In genomic region chr17:28722413-28723158, GRCh38 we compare ENCODE assay signal across 10 cellular contexts. TPM values are rescaled to one million over a fixed set of nuclear protein-coding genes. Genes with fewer than 3 reads are reported as not detected.
DNase-seq lines count a peak whose midpoint lies in the region; ATAC-seq, FAIRE-seq and TF ChIP-seq lines count a peak whose summit lies in the region.
"Had no signal": no experiment of that assay in that cellular context is flagged by ENCODE, and none has a peak within 500 bp of the region (broad histone marks: within the 10 kb centered on the region; RNA-seq: fewer than 3 reads in every experiment).

No MANE protein-coding gene starts in this region.

- H3K18ac ChIP-seq in IMR-90 (ENCODE audit: low read depth, low read length) = no peak overlapping the region

- no peak overlapping the region for H2BK120ac ChIP-seq in IMR-90 (ENCODE audit: low read depth, low read length)

- no peak overlapping the region for H3K4me2 ChIP-seq in IMR-90 (ENCODE audit: low read depth, low read length)
- H3K4me2 ChIP-seq in astrocyte (ENCODE audit: low read length) = peak overlapping the region; percentile 93

- H2BK15ac ChIP-seq in IMR-90 (ENCODE audit: low read depth, low read length) = no peak overlapping the region

- no peak overlapping the region for H3K14ac ChIP-seq in IMR-90 (replicated peaks; ENCODE audit: low read depth, low read length)

- 83% methylated on average over 3 of the region's 7 CpGs; no CpG with 5 or more reads in 1 of the 2 experiments for WGBS in IMR-90 (ENCODE audit: extremely low coverage in 2 of 2, insufficient read length in 1 of 2), 2 experiments

- dilution Hi-C loops in IMR-90 (cut with HindIII; ENCODE audit: low sequenced_read_pairs, unreplicated experiment) = no loop called here

- H3K36me3 Mint-ChIP-seq in Calu3 (ENCODE audit: insufficient read depth, unreplicated experiment) (peaks cover 91% of the 10 kb centered on the region), astrocyte (ENCODE audit: low read depth, unreplicated experiment) (peaks cover 10% of the 10 kb centered on the region), nephron (ENCODE audit: low read depth) (peaks cover 51% of the 10 kb centered on the region)

- H4K5ac ChIP-seq in IMR-90 (ENCODE audit: low read depth, low read length) = no peak overlapping the region

- no peak overlapping the region for H2AK5ac ChIP-seq in IMR-90 (ENCODE audit: low read depth, low read length)

- peaks cover 19% of the 10 kb centered on the region for H3K4me1 ChIP-seq in IMR-90 (ENCODE audit: control insufficient read depth, insufficient read depth, low read length)
- H3K4me1 ChIP-seq in astrocyte (ENCODE audit: insufficient read depth, low read length) = peaks cover 62% of the 10 kb centered on the region
- peaks cover 26% of the 10 kb centered on the region for H3K4me1 ChIP-seq in colonic mucosa

- no peak overlapping the region for H3K4ac ChIP-seq in IMR-90 (ENCODE audit: low read depth, low read length)

- intact Hi-C loops in Calu3 (cut with micrococcal nuclease; ENCODE audit: unreplicated experiment) = loop anchor here (5.0 to 10.0 kb wide), 4 partner anchors 82 to 392 kb away; no protein-coding TSS in a partner anchor
- intact Hi-C loops in IMR-90 (cut with micrococcal nuclease) = no loop called here
- intact Hi-C loops in colonic mucosa (cut with DNase I) = loop anchor here (10.0 kb wide), 1 partner anchor 78 kb away; the partner anchor contains the start of gene BLTP2

- no peak overlapping the region for H3K56ac ChIP-seq in IMR-90 (ENCODE audit: extremely low read depth, insufficient read depth, low read length)

- no peak overlapping the region for H2AK9ac ChIP-seq in IMR-90 (replicated peaks; ENCODE audit: low read depth, low read length, poor library complexity)

- H3K4me3 ChIP-seq in IMR-90 (ENCODE audit: insufficient read depth, low read depth, low read length) (no peak overlapping the region), astrocyte (ENCODE audit: insufficient read depth, low read depth, low read length) (peak overlapping the region; percentile 32), colonic mucosa (no peak overlapping the region)

- no peak overlapping the region for H2BK5ac ChIP-seq in IMR-90 (ENCODE audit: low read depth, low read length, poor library complexity, severe bottlenecking)

- 0 out of 2 replicates have a peak, but pooled peaks cover 6% of the 10 kb centered on the region for H3K9me1 ChIP-seq in IMR-90 (ENCODE audit: insufficient read depth, low read length)

- H3K27ac Mint-ChIP-seq in Calu3 (ENCODE audit: unreplicated experiment) (peak overlapping the region; percentile 99), astrocyte (ENCODE audit: unreplicated experiment) (peak overlapping the region; percentile 69), nephron (no peak overlapping the region)

- H3K79me2 ChIP-seq in astrocyte (ENCODE audit: insufficient read depth, low read length) = peaks cover 43% of the 10 kb centered on the region

- H3K9me3 Mint-ChIP-seq in Calu3 (ENCODE audit: low read depth, unreplicated experiment) (no peaks in the 10 kb centered on the region), astrocyte (ENCODE audit: unreplicated experiment) (no peaks in the 10 kb centered on the region), nephron (no peaks in the 10 kb centered on the region)

- H4K20me1 ChIP-seq in IMR-90 (ENCODE audit: insufficient read depth, low read length) = peaks cover 45% of the 10 kb centered on the region
- H4K20me1 ChIP-seq in astrocyte (ENCODE audit: insufficient read depth, low read length) = peaks cover 55% of the 10 kb centered on the region

- H3K27me3 ChIP-seq in IMR-90 (ENCODE audit: control insufficient read depth, insufficient read depth, low read length) = no peaks in the 10 kb centered on the region
- no peaks in the 10 kb centered on the region for H3K27me3 ChIP-seq in astrocyte (ENCODE audit: insufficient read depth, low read length)
- H3K27me3 ChIP-seq in colonic mucosa = peaks cover 3% of the 10 kb centered on the region

- BruUV-seq in Calu3 (replicated peaks; lab: Mats Ljungman, UMichigan) (TSS peak; percentile 0), IMR-90 (replicated peaks; lab: Mats Ljungman, UMichigan) (no TSS peak)

- peak overlapping the region in 1 of 2 experiments; percentile 19; a peak in 1 of 4 replicates for H4K8ac ChIP-seq in IMR-90 (ENCODE audit: low read depth in 2 of 2, low read length in 2 of 2)

- POLR2A ChIA-PET in IMR-90 (lab: Charles Lee; ENCODE audit: unreplicated experiment) = interaction anchor here (0.6 kb wide), 1 partner anchor 247 kb away, joined by 3 read pairs; no protein-coding TSS in a partner anchor

- in situ Hi-C loops in IMR-90 (cut with MboI; ENCODE audit: low sequenced_read_pairs) = no loop called here

- no peak for ATAC-seq in IMR-90 (ENCODE audit: low read depth)

- TF ChIP-seq POLR2A in IMR-90 (IDR thresholded peaks at IDR 0.05; ENCODE audit: low read depth, low read length) = no peak

- CTCF ChIA-PET in Calu3 (lab: Charles Lee) (no interaction called here), IMR-90 (lab: Yijun Ruan, JAX) (no interaction called here)

- H4K91ac ChIP-seq in IMR-90 (ENCODE audit: insufficient read depth, low read depth, low read length) = no peak overlapping the region

- H3K36me3 ChIP-seq in IMR-90 (ENCODE audit: control insufficient read depth, insufficient read depth, low read length) = peaks cover 36% of the 10 kb centered on the region
- peaks cover 36% of the 10 kb centered on the region for H3K36me3 ChIP-seq in astrocyte (ENCODE audit: insufficient read depth, low read length)
- H3K36me3 ChIP-seq in colonic mucosa = peaks cover 12% of the 10 kb centered on the region

- H3K9ac ChIP-seq in IMR-90 (ENCODE audit: low read depth, low read length) (no peak overlapping the region), astrocyte (ENCODE audit: low read length) (peak overlapping the region; percentile 49), colonic mucosa (ENCODE audit: low read depth in 2 of 2, low read length in 2 of 2) (peak overlapping the region in 1 of 2 donors; percentile 26)

- H3K27me3 Mint-ChIP-seq in Calu3 (ENCODE audit: unreplicated experiment) (no peaks in the 10 kb centered on the region), astrocyte (ENCODE audit: low read depth, unreplicated experiment) (no peaks in the 10 kb centered on the region), nephron (ENCODE audit: low read depth) (no peaks in the 10 kb centered on the region)

- peaks cover 13 to 51% of the 10 kb centered on the region in 2 experiments; a peak in 3 of 4 replicates for H3K79me1 ChIP-seq in IMR-90 (ENCODE audit: low read depth in 1 of 2, low read length in 2 of 2)

- H3K4me1 Mint-ChIP-seq in Calu3 (ENCODE audit: low read depth, unreplicated experiment) = peaks cover 42% of the 10 kb centered on the region
- H3K4me1 Mint-ChIP-seq in astrocyte (ENCODE audit: low read depth, unreplicated experiment) = peaks cover 38% of the 10 kb centered on the region
- H3K4me1 Mint-ChIP-seq in nephron = peaks cover 61% of the 10 kb centered on the region

- DNase-seq in Calu3 (no peak), IMR-90 (no peak), astrocyte (ENCODE audit: low read depth) (no peak), colonic mucosa (no peak), NCI-H748 (lab: John Stamatoyannopoulos, UW; ENCODE audit: unreplicated experiment) (no peak), NCI-H524 (lab: John Stamatoyannopoulos, UW) (no peak)
- no peak for DNase-seq in effector CD4-positive, alpha-beta T cell
- DNase-seq: aorta, T-helper 9 cell had no signal

- no peak for FAIRE-seq in astrocyte (lab: Jason Lieb, UNC)

- H3K27ac ChIP-seq in IMR-90 (ENCODE audit: insufficient read depth, low read length) (no peak overlapping the region), astrocyte (ENCODE audit: low read depth, low read length) (no peak overlapping the region), colonic mucosa (no peak overlapping the region)

- no peak overlapping the region for H2AFZ ChIP-seq in IMR-90 (replicated peaks; ENCODE audit: low read length, poor library complexity)
- no peak overlapping the region for H2AFZ ChIP-seq in astrocyte (ENCODE audit: low read depth, low read length)

- H2BK20ac ChIP-seq in IMR-90 (ENCODE audit: low read depth, low read length) = no peak overlapping the region

- peak overlapping the region; percentile 43 for H3K23ac ChIP-seq in IMR-90 (ENCODE audit: low read depth, low read length)

- H3K4me3 Mint-ChIP-seq in Calu3 (ENCODE audit: low read depth, unreplicated experiment) (peak overlapping the region; percentile 89), astrocyte (ENCODE audit: unreplicated experiment) (peak overlapping the region; percentile 99), nephron (peak overlapping the region; percentile 61 to 100 (median 95))

- no peak for TF ChIP-seq RAD21 in IMR-90 (IDR thresholded peaks at IDR 0.05; ENCODE audit: low read length)

- no peaks in the 10 kb centered on the region for H3K9me3 ChIP-seq in IMR-90 (ENCODE audit: control insufficient read depth, insufficient read depth, low read length)
- H3K9me3 ChIP-seq in astrocyte (ENCODE audit: insufficient read depth, low read depth, low read length) = no peaks in the 10 kb centered on the region
- H3K9me3 ChIP-seq in colonic mucosa = no peaks in the 10 kb centered on the region

- TF ChIP-seq CTCF in Calu3 (IDR thresholded peaks at IDR 0.05; ENCODE audit: unreplicated experiment) (no peak), IMR-90 (conservative IDR thresholded peaks at IDR 0.05; ENCODE audit: low read depth, low read length) (no peak), astrocyte (IDR thresholded peaks at IDR 0.05; ENCODE audit: insufficient read depth, low read depth, low read length) (no peak), nephron (IDR thresholded peaks at IDR 0.05; ENCODE audit: unreplicated experiment in 3 of 3) (no peak), colonic mucosa (IDR thresholded peaks at IDR 0.05) (no peak)

RNA-seq across cellular contexts. Expression of gene RPL23A, which starts 2.8 kb away (rescaled TPM):
- total RNA-seq in Calu3 (2022) = 1,148 and 1,217 TPM in 2 replicates
- total RNA-seq in IMR-90 (2012; rRNA removed) = 572 and 596 TPM in 2 replicates
- 958 and 1,004 TPM in 2 replicates for polyA plus RNA-seq in IMR-90 (2012; rRNA removed)
- 180 and 421 TPM in 2 replicates for polyA plus RNA-seq in IMR-90 (2012; cell fraction: cytosol; rRNA removed)
- polyA plus RNA-seq in IMR-90 (2012; cell fraction: nucleus; rRNA removed; ENCODE audit: low replicate concordance) = 47.7 and 402 TPM in 2 replicates
- total RNA-seq in astrocyte = 901 and 1,068 TPM in 2 replicates
- 1,000 to 10,000 TPM; 1,201 to 1,388 TPM for total RNA-seq in colonic mucosa

RNA-seq across cellular contexts. Expression of gene TLCD1, which starts 3.4 kb away (rescaled TPM):
- total RNA-seq in Calu3 (2022) = 44.9 and 49.3 TPM in 2 replicates
- 3.6 and 3.9 TPM in 2 replicates for total RNA-seq in IMR-90 (2012; rRNA removed)
- 8.7 and 9.3 TPM in 2 replicates for polyA plus RNA-seq in IMR-90 (2012; rRNA removed)
- polyA plus RNA-seq in IMR-90 (2012; cell fraction: cytosol; rRNA removed) = 5.9 and 14.1 TPM in 2 replicates
- 3.7 and 5.6 TPM in 2 replicates for polyA plus RNA-seq in IMR-90 (2012; cell fraction: nucleus; rRNA removed; ENCODE audit: low replicate concordance)
- total RNA-seq in astrocyte = 24.6 and 25.1 TPM in 2 replicates
- 10 to 100 TPM in 1 of 2 donors, 1 to 10 TPM in 1; 5.7 to 20.4 TPM for total RNA-seq in colonic mucosa

RNA-seq across cellular contexts. Expression of gene RAB34, which starts 4.9 kb away (rescaled TPM):
- total RNA-seq in Calu3 (2022) (34.5 and 35.3 TPM in 2 replicates), IMR-90 (2012; rRNA removed) (304 and 351 TPM in 2 replicates), astrocyte (145 and 150 TPM in 2 replicates), colonic mucosa (10 to 100 TPM in 1 of 2 donors, 1 to 10 TPM in 1; 6.2 to 14.0 TPM)
- polyA plus RNA-seq in IMR-90 (2012; rRNA removed) = 374 and 387 TPM in 2 replicates
- polyA plus RNA-seq in IMR-90 (2012; cell fraction: cytosol; rRNA removed) = 274 and 575 TPM in 2 replicates
- 417 and 521 TPM in 2 replicates for polyA plus RNA-seq in IMR-90 (2012; cell fraction: nucleus; rRNA removed; ENCODE audit: low replicate concordance)

RNA-seq across cellular contexts. Expression of gene NEK8, which starts 6.0 kb away (rescaled TPM):
- 10.8 and 11.4 TPM in 2 replicates for total RNA-seq in Calu3 (2022)
- 3.1 and 5.2 TPM in 2 replicates for total RNA-seq in IMR-90 (2012; rRNA removed)
- polyA plus RNA-seq in IMR-90 (2012; rRNA removed) = 4.1 and 4.6 TPM in 2 replicates
- 2.6 and 5.8 TPM in 2 replicates for polyA plus RNA-seq in IMR-90 (2012; cell fraction: cytosol; rRNA removed)
- polyA plus RNA-seq in IMR-90 (2012; cell fraction: nucleus; rRNA removed; ENCODE audit: low replicate concordance) = 14.0 and 18.2 TPM in 2 replicates
- total RNA-seq in astrocyte = 4.3 TPM in 2 replicates
- total RNA-seq in colonic mucosa = 1 to 10 TPM; 3.0 to 6.7 TPM

RNA-seq across cellular contexts. Expression of gene PROCA1, which starts 10.9 kb away (rescaled TPM):
- total RNA-seq in Calu3 (2022) (4.2 and 4.3 TPM in 2 replicates), IMR-90 (2012; rRNA removed) (0.28 and 0.36 TPM in 2 replicates), astrocyte (2.7 and 3.4 TPM in 2 replicates), colonic mucosa (1 to 10 TPM; 1.0 to 2.5 TPM)
- 1.7 and 3.0 TPM in 2 replicates for polyA plus RNA-seq in IMR-90 (2012; rRNA removed)
- polyA plus RNA-seq in IMR-90 (2012; cell fraction: cytosol; rRNA removed) = 1.4 and 1.6 TPM in 2 replicates
- polyA plus RNA-seq in IMR-90 (2012; cell fraction: nucleus; rRNA removed; ENCODE audit: low replicate concordance) = 14.3 and 16.5 TPM in 2 replicates

Comparison
In these comparisons a context has a peak if more than half of its experiments do, and no peak if none do; other contexts are left out.
1. H3K27ac Mint-ChIP-seq: peak in Calu3 (single experiment) and astrocyte (single experiment); none in nephron (0 of 3).
2. Peak in every context shown above with its lines, with median percentiles within 50 percentile points of each other: H3K4me3 Mint-ChIP-seq.